Comparison of ENCODE assay signal across 8 cellular contexts in genomic region chr5:90434116-90434714, GRCh38. TPM values are rescaled to one million over a fixed set of nuclear protein-coding genes. Genes with fewer than 3 reads are reported as not detected.
DNase-seq lines count a peak whose midpoint lies in the region; ATAC-seq and TF ChIP-seq lines count a peak whose summit lies in the region.

No MANE protein-coding gene starts in this region.

- no peak overlapping the region for H2BK15ac ChIP-seq in neuronal stem cell (ENCODE audit: low read length)

- H2AFZ ChIP-seq in neuronal stem cell (ENCODE audit: low read length), result peak overlapping the region; percentile 30

- peak; percentile 68 for TF ChIP-seq CTCF in CD8-positive, alpha-beta T cell (IDR thresholded peaks at IDR 0.05)
- peak; percentile 52 for TF ChIP-seq CTCF in endothelial cell (IDR thresholded peaks at IDR 0.05; ENCODE audit: unreplicated experiment)

- no peak overlapping the region for H3K9ac ChIP-seq in neuronal stem cell (ENCODE audit: low read depth, low read length, poor library complexity)

- H3K27me3 Mint-ChIP-seq in CD8-positive, alpha-beta T cell (ENCODE audit: low read depth), result peaks cover 8% of the 10 kb centered on the region
- no peaks in the 10 kb centered on the region for H3K27me3 Mint-ChIP-seq in endothelial cell (ENCODE audit: unreplicated experiment)

- H3K27ac Mint-ChIP-seq in CD8-positive, alpha-beta T cell, result no peak overlapping the region
- no peak overlapping the region for H3K27ac Mint-ChIP-seq in endothelial cell (ENCODE audit: unreplicated experiment)

- H3K36me3 ChIP-seq in CD8-positive, alpha-beta T cell (ENCODE audit: insufficient read depth, low read length), result no peaks in the 10 kb centered on the region
- H3K36me3 ChIP-seq in MG63, result no peaks in the 10 kb centered on the region
- no peaks in the 10 kb centered on the region for H3K36me3 ChIP-seq in neuronal stem cell (replicated peaks in 1 of 2; ENCODE audit: control insufficient read depth in 2 of 2, insufficient read depth in 2 of 2, low read length in 2 of 2)

- peak; percentile 69 for ATAC-seq in CD8-positive, alpha-beta T cell
- peak; percentile 67 for ATAC-seq in GM19351 (IDR thresholded peaks at IDR 0.05; ENCODE audit: unreplicated experiment)

- H3K4me2 ChIP-seq in neuronal stem cell (ENCODE audit: insufficient read depth, low read length, poor library complexity, severe bottlenecking), result no peak overlapping the region

- H4K8ac ChIP-seq in neuronal stem cell (ENCODE audit: low read depth, low read length), result no peak overlapping the region

- H3K23ac ChIP-seq in neuronal stem cell (ENCODE audit: low read depth, low read length, poor library complexity), result no peak overlapping the region

- H4K91ac ChIP-seq in neuronal stem cell (ENCODE audit: low read depth, low read length, poor library complexity), result no peak overlapping the region

- no peaks in the 10 kb centered on the region for H3K4me1 Mint-ChIP-seq in CD8-positive, alpha-beta T cell (ENCODE audit: low read depth)
- no peaks in the 10 kb centered on the region for H3K4me1 Mint-ChIP-seq in endothelial cell (ENCODE audit: unreplicated experiment)

- no peak overlapping the region for H3K18ac ChIP-seq in neuronal stem cell (ENCODE audit: low read length)

- POLR2A ChIA-PET in CD8-positive, alpha-beta T cell (lab: Charles Lee), result no interaction called here

- H2BK120ac ChIP-seq in neuronal stem cell (ENCODE audit: low read depth, low read length), result no peak overlapping the region

- H3K9me3 ChIP-seq in CD8-positive, alpha-beta T cell (ENCODE audit: low read length), result no peaks in the 10 kb centered on the region
- H3K9me3 ChIP-seq in MG63, result no peaks in the 10 kb centered on the region
- no peaks in the 10 kb centered on the region for H3K9me3 ChIP-seq in neuronal stem cell (replicated peaks in 1 of 2; ENCODE audit: control insufficient read depth in 2 of 2, insufficient read depth in 1 of 2, low read depth in 1 of 2, low read length in 2 of 2)

- CTCF ChIA-PET in CD8-positive, alpha-beta T cell (lab: Charles Lee), result interaction anchor here (0.7 to 5.3 kb wide), 6 partner anchors 11 to 1707 kb away, joined by 3 to 21 read pairs (median 3); no protein-coding TSS in a partner anchor

- intact Hi-C loops in CD8-positive, alpha-beta T cell (cut with DNase I, micrococcal nuclease), result loop anchor here (1.0 to 5.0 kb wide), 4 partner anchors 25 to 1705 kb away; partner anchors contain the start of gene CETN3 (in 1 of the 2)

- H3K4me1 ChIP-seq in CD8-positive, alpha-beta T cell (ENCODE audit: insufficient read depth, low read length), result no peaks in the 10 kb centered on the region
- no peaks in the 10 kb centered on the region for H3K4me1 ChIP-seq in neuronal stem cell (ENCODE audit: control insufficient read depth in 2 of 2, insufficient read depth in 1 of 2, low read depth in 1 of 2, low read length in 2 of 2)

- no peak overlapping the region for H3K4ac ChIP-seq in neuronal stem cell (ENCODE audit: low read length)

- H3K4me3 Mint-ChIP-seq in CD8-positive, alpha-beta T cell, result no peak overlapping the region
- no peak overlapping the region for H3K4me3 Mint-ChIP-seq in endothelial cell (ENCODE audit: unreplicated experiment)

- no peak overlapping the region for H2AK5ac ChIP-seq in neuronal stem cell (ENCODE audit: low read depth, low read length)

- no peaks in the 10 kb centered on the region for H3K36me3 Mint-ChIP-seq in CD8-positive, alpha-beta T cell
- no peaks in the 10 kb centered on the region for H3K36me3 Mint-ChIP-seq in endothelial cell (ENCODE audit: low read depth, unreplicated experiment)

- DNase-seq in CD8-positive, alpha-beta T cell, result peak in 5 of 7 experiments; percentile 16 to 56 (median 51)
- peak; percentile 27 for DNase-seq in MG63
- peak; percentile 16 for DNase-seq in activated CD4-positive, alpha-beta T cell treated with anti-CD3 and anti-CD28 coated beads for 1 hour
- peak; percentile 54 for DNase-seq in endothelial cell (ENCODE audit: low spot score)
- DNase-seq in neuronal stem cell (ENCODE audit: low spot score), result no peak
- DNase-seq in hepatic stellate cell (ENCODE audit: low spot score), result no peak
- DNase-seq in NCI-H2196 (lab: John Stamatoyannopoulos, UW; ENCODE audit: unreplicated experiment), result no peak

- no peaks in the 10 kb centered on the region for H3K27me3 ChIP-seq in CD8-positive, alpha-beta T cell (ENCODE audit: insufficient read depth, low read length)
- peaks cover 9% of the 10 kb centered on the region for H3K27me3 ChIP-seq in MG63
- H3K27me3 ChIP-seq in neuronal stem cell (ENCODE audit: control insufficient read depth in 3 of 3, insufficient read depth in 3 of 3, low read depth in 1 of 3, low read length in 3 of 3), result no peaks in the 10 kb centered on the region

- H2BK5ac ChIP-seq in neuronal stem cell (ENCODE audit: low read length), result no peak overlapping the region

- H3K79me1 ChIP-seq in neuronal stem cell (ENCODE audit: low read depth, low read length), result no peaks in the 10 kb centered on the region

- H3K14ac ChIP-seq in neuronal stem cell (ENCODE audit: low read length), result no peak overlapping the region

- no CpG with 5 or more reads among the region's 5 CpGs for WGBS in neuronal stem cell (ENCODE audit: extremely low coverage in 2 of 2, insufficient read length in 2 of 2, insufficient replicate concordance in 1 of 2), 2 donors

- no peak overlapping the region for H3K27ac ChIP-seq in CD8-positive, alpha-beta T cell (ENCODE audit: low read depth, low read length)
- no peak overlapping the region for H3K27ac ChIP-seq in neuronal stem cell (replicated peaks; ENCODE audit: low read length)

- no peak overlapping the region for H3K4me3 ChIP-seq in CD8-positive, alpha-beta T cell (ENCODE audit: low read depth, low read length)
- no peak overlapping the region for H3K4me3 ChIP-seq in MG63
- no peak overlapping the region for H3K4me3 ChIP-seq in neuronal stem cell (ENCODE audit: low read length in 2 of 2)

- no peaks in the 10 kb centered on the region for H3K9me3 Mint-ChIP-seq in CD8-positive, alpha-beta T cell
- H3K9me3 Mint-ChIP-seq in endothelial cell (ENCODE audit: unreplicated experiment), result no peaks in the 10 kb centered on the region

- H2BK12ac ChIP-seq in neuronal stem cell (ENCODE audit: low read length), result no peak overlapping the region

RNA-seq across cellular contexts. Expression of gene CETN3, which starts 24.7 kb away (rescaled TPM):
- total RNA-seq in CD8-positive, alpha-beta T cell, result 1 to 10 TPM; 2.4 to 3.4 TPM
- total RNA-seq in MG63 (2014; rRNA removed; shearing (Covaris generic); ENCODE audit: low replicate concordance), result 24.5 and 44.6 TPM in 2 replicates
- 20.4 TPM for total RNA-seq in endothelial cell (ENCODE audit: unreplicated experiment)
- 72.5 TPM for polyA plus RNA-seq in neuronal stem cell (2013, experiment 1 of 2)
- 76.3 TPM for polyA plus RNA-seq in neuronal stem cell (2013, experiment 2 of 2)

RNA-seq across cellular contexts. Expression of gene MBLAC2, which starts 40.4 kb away (rescaled TPM):
- 1 to 10 TPM; 2.8 to 3.2 TPM for total RNA-seq in CD8-positive, alpha-beta T cell
- total RNA-seq in MG63 (2014; rRNA removed; shearing (Covaris generic); ENCODE audit: low replicate concordance), result 7.5 and 8.8 TPM in 2 replicates
- total RNA-seq in endothelial cell (ENCODE audit: unreplicated experiment), result 3.8 TPM
- 4.9 TPM for polyA plus RNA-seq in neuronal stem cell (2013, experiment 1 of 2)
- 5.1 TPM for polyA plus RNA-seq in neuronal stem cell (2013, experiment 2 of 2)

RNA-seq across cellular contexts. Expression of gene POLR3G, which starts 40.4 kb away (rescaled TPM):
- 1 to 10 TPM in 1 of 2 experiments, under 1 TPM in 1; 0.69 to 1.0 TPM for total RNA-seq in CD8-positive, alpha-beta T cell
- total RNA-seq in MG63 (2014; rRNA removed; shearing (Covaris generic); ENCODE audit: low replicate concordance), result 23.9 and 49.6 TPM in 2 replicates
- total RNA-seq in endothelial cell (ENCODE audit: unreplicated experiment), result 5.9 TPM
- polyA plus RNA-seq in neuronal stem cell (2013, experiment 1 of 2), result 1.6 TPM
- polyA plus RNA-seq in neuronal stem cell (2013, experiment 2 of 2), result 1.9 TPM

Comparison
In these comparisons a context has a peak if more than half of its experiments do, and no peak if none do; other contexts are left out.
1. DNase-seq: peak in CD8-positive, alpha-beta T cell (5 of 7), MG63 (single experiment), activated CD4-positive, alpha-beta T cell treated with anti-CD3 and anti-CD28 coated beads for 1 hour (single experiment) and endothelial cell (single experiment); none in neuronal stem cell (single experiment), hepatic stellate cell (single experiment) and NCI-H2196 (single experiment).